1 cellular context compared by ENCODE assay signal in genomic region chr11:126210871-126211235, GRCh38.
TF ChIP-seq lines count a peak whose summit lies in the region.

No MANE protein-coding gene starts in this region.

TF ChIP-seq in WTC11, 78 proteins besides CTCF, POLR2A, EP300 and RAD21 (continued from another document):
- TF ChIP-seq ARID4B (CRISPR knock-in tag; IDR thresholded peaks at IDR 0.05; ENCODE audit: borderline replicate concordance) (no peak), ZNF138 (CRISPR knock-in tag; conservative IDR thresholded peaks at IDR 0.05) (no peak)
